ENCODE assay signal across 17 cellular contexts in genomic region chr3:128175768-128176167, GRCh38. TPM values are rescaled to one million over a fixed set of nuclear protein-coding genes. Genes with fewer than 3 reads are reported as not detected.
DNase-seq lines count a peak whose midpoint lies in the region; TF ChIP-seq lines count a peak whose summit lies in the region.
"Had no signal": no experiment of that assay in that cellular context is flagged by ENCODE, and none has a peak within 500 bp of the region (broad histone marks: within the 10 kb centered on the region; RNA-seq: fewer than 3 reads in every experiment).

No MANE protein-coding gene starts in this region.

- no peak overlapping the region for H3K4me3 ChIP-seq in BLaER1
- H3K4me3 ChIP-seq in SK-N-MC: peak overlapping the region; percentile 3; the same call in 1 of the 2 replicates
- H3K4me3 ChIP-seq in uterus: no peak overlapping the region
- H3K4me3 ChIP-seq: A549, GM23338 had no signal

- H4K20me1 ChIP-seq in BLaER1: peaks cover 80% of the 10 kb centered on the region

- no peak overlapping the region for H3K27ac ChIP-seq in BLaER1
- H3K27ac ChIP-seq in SK-N-MC: peak overlapping the region; percentile 85
- peak overlapping the region; percentile 79 to 80 for H3K27ac ChIP-seq in uterus
- H3K27ac ChIP-seq: 22Rv1, A549 had no signal

- H3K4me1 ChIP-seq in BLaER1 (peaks cover 15% of the 10 kb centered on the region), uterus (peaks cover 4 to 21% of the 10 kb centered on the region in 2 donors)
- H3K4me1 ChIP-seq: A549 had no signal

- no peak for TF ChIP-seq CTCF in uterus (IDR thresholded peaks at IDR 0.05)

- DNase-seq in activated CD8-positive, alpha-beta memory T cell treated with anti-CD3 and anti-CD28 coated beads for 24 hours: peak; percentile 33
- no peak for DNase-seq in activated CD8-positive, alpha-beta memory T cell treated with anti-CD3 and anti-CD28 coated beads, Interleukin-2, amount 50 U/mL, for 48 hours
- DNase-seq in SK-N-MC (ENCODE audit: low read depth, low spot score): no peak
- DNase-seq in uterus: no peak
- no peak for DNase-seq in mucosa of gallbladder (ENCODE audit: low spot score)
- no peak for DNase-seq in activated CD4-positive, alpha-beta T cell treated with anti-CD3 and anti-CD28 coated beads, Interleukin-2, amount 50 U/mL, for 1 hour
- DNase-seq: C1 segment of cervical spinal cord; CD4-positive, alpha-beta memory T cell; DMS153; DMS79; GDM1; H7; HFFc6 had no signal

- H3K4me2 ChIP-seq in BLaER1: peak overlapping the region; percentile 56
- H3K4me2 ChIP-seq: A549, GM23338 had no signal

- H3K9ac ChIP-seq in BLaER1: no peak overlapping the region
- H3K9ac ChIP-seq in SK-N-MC (ENCODE audit: insufficient read length): peak overlapping the region; percentile 35

- intact Hi-C loops in uterus (cut with DNase I; ENCODE audit: low total_unique reads): loop anchor here (5.0 kb wide), 1 partner anchor 312 kb away; no protein-coding TSS in a partner anchor

- H3K9me3 ChIP-seq in BLaER1 (no peaks in the 10 kb centered on the region), SK-N-MC (ENCODE audit: low read depth, low read length) (no peaks in the 10 kb centered on the region), uterus (no peaks in the 10 kb centered on the region)
- H3K9me3 ChIP-seq: A549 had no signal

- H3K27me3 ChIP-seq in BLaER1 (no peaks in the 10 kb centered on the region), uterus (no peaks in the 10 kb centered on the region)

- TF ChIP-seq POLR2A in uterus (IDR thresholded peaks at IDR 0.05): no peak

- no peaks in the 10 kb centered on the region for H3K36me3 ChIP-seq in BLaER1
- H3K36me3 ChIP-seq in SK-N-MC (ENCODE audit: insufficient read depth, low read length): no peaks in the 10 kb centered on the region
- H3K36me3 ChIP-seq in uterus: no peaks in the 10 kb centered on the region

RNA-seq across cellular contexts. Expression of gene EEFSEC, which starts 22.5 kb away (rescaled TPM):
- total RNA-seq in uterus: 10 to 100 TPM in 2 of 4 donors, 1 to 10 TPM in 2; 2.9 to 20.0 (median 12.5) TPM
- 11.7 TPM for total RNA-seq in mucosa of gallbladder

RNA-seq across cellular contexts. Expression of gene RUVBL1, which starts 52.2 kb away (rescaled TPM):
- total RNA-seq in uterus: 10 to 100 TPM in 3 of 4 donors, 1 to 10 TPM in 1; 9.7 to 38.4 (median 16.6) TPM
- total RNA-seq in mucosa of gallbladder: 20.6 TPM
